In the genomic region with DNA sequence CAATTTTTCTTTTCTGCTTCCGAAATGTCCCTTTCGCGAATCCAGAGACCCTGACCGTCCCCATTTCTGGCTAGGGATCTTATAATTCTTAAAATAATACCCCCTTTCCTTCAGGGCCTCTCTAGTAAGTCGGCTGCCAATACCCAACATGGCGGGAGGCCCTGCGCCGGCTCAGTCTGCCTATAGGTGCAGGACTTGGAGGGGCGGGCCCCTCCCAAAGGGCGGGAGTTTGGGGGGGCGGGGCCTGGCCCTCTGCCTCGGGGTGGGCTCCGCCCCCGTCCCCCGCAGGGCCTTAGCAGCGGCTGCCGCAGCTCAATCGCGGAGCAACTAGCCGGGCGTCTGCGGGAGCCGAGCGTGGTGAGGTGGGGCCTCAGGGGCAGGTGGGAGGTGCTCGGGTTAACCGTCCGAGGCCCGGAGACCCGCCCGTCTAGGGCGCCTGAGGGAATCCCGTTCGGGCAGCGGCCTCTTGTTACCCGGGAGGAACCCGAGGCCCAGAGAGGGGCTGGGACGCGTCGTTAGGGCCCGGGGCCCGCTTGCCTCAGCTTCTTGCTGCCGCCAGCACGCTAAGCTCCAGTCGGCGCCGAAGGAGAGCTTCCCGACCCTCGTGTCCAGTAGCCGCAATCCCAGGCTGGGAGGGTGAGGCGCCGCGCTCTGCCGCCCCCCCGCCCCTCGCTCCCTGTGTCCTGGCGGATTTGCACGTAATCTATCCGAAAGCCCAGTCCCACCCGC, we compare ENCODE assay signal across 8 cellular contexts. TPM values are rescaled to one million over a fixed set of nuclear protein-coding genes. Genes with fewer than 3 reads are reported as not detected.
A peak's percentile ranks its signal among the peaks of the same experiment; 100 is the strongest.
DNase-seq lines count a peak whose midpoint lies in the region; ATAC-seq, FAIRE-seq and TF ChIP-seq lines count a peak whose summit lies in the region.

A gene with protein sequence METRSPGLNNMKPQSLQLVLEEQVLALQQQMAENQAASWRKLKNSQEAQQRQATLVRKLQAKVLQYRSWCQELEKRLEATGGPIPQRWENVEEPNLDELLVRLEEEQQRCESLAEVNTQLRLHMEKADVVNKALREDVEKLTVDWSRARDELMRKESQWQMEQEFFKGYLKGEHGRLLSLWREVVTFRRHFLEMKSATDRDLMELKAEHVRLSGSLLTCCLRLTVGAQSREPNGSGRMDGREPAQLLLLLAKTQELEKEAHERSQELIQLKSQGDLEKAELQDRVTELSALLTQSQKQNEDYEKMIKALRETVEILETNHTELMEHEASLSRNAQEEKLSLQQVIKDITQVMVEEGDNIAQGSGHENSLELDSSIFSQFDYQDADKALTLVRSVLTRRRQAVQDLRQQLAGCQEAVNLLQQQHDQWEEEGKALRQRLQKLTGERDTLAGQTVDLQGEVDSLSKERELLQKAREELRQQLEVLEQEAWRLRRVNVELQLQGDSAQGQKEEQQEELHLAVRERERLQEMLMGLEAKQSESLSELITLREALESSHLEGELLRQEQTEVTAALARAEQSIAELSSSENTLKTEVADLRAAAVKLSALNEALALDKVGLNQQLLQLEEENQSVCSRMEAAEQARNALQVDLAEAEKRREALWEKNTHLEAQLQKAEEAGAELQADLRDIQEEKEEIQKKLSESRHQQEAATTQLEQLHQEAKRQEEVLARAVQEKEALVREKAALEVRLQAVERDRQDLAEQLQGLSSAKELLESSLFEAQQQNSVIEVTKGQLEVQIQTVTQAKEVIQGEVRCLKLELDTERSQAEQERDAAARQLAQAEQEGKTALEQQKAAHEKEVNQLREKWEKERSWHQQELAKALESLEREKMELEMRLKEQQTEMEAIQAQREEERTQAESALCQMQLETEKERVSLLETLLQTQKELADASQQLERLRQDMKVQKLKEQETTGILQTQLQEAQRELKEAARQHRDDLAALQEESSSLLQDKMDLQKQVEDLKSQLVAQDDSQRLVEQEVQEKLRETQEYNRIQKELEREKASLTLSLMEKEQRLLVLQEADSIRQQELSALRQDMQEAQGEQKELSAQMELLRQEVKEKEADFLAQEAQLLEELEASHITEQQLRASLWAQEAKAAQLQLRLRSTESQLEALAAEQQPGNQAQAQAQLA (N-terminal part only) (plus strand): TSS at position 718 of the 729 bp plus-strand sequence. CDS start 6,770 bp downstream, outside the sequence.

- no peaks in the 10 kb centered on the region for H3K36me3 Mint-ChIP-seq in CD4-positive, CD25-positive, alpha-beta regulatory T cell

- H3K4me2 ChIP-seq in HepG2 (ENCODE audit: low read depth, low read length) = peak within 1 kb of the TSS; percentile 92

- peaks cover 1 to 33% (median 24%) of the 10 kb centered on the region in 4 donors for H3K4me1 Mint-ChIP-seq in CD4-positive, CD25-positive, alpha-beta regulatory T cell

- H3K9me3 ChIP-seq in CD4-positive, CD25-positive, alpha-beta regulatory T cell (ENCODE audit: control insufficient read depth in 2 of 2, low read length in 2 of 2) = no peaks in the 10 kb centered on the region
- no peaks in the 10 kb centered on the region for H3K9me3 ChIP-seq in HepG2 (ENCODE audit: low read length)

- H3K4me1 ChIP-seq in CD4-positive, CD25-positive, alpha-beta regulatory T cell (ENCODE audit: control insufficient read depth, insufficient read depth, low read length, poor library complexity, severe bottlenecking) = peaks cover 10% of the 10 kb centered on the region
- peaks cover 38% of the 10 kb centered on the region for H3K4me1 ChIP-seq in HepG2 (ENCODE audit: insufficient read depth, low read length)

- no peaks in the 10 kb centered on the region for H3K9me3 Mint-ChIP-seq in CD4-positive, CD25-positive, alpha-beta regulatory T cell

- peak; percentile 96 to 97 for ATAC-seq in CD4-positive, CD25-positive, alpha-beta regulatory T cell (ENCODE audit: low read depth in 2 of 2)
- ATAC-seq in GM19452 (IDR thresholded peaks at IDR 0.05; ENCODE audit: unreplicated experiment) (peak; percentile 93), HG03575 (IDR thresholded peaks at IDR 0.05; ENCODE audit: extremely low read depth, insufficient number of reproducible peaks, low FRiP score, unreplicated experiment) (peak; percentile 33), HepG2 (peak; percentile 95)

- WGBS in HepG2 (ENCODE audit: low lambda C conversion rate) = under 1% methylated on average over 16 of the region's 59 CpGs

- in situ Hi-C loops in HepG2 (cut with HindIII; ENCODE audit: extremely low pct_ligation_motif_present, low pct_unique_long_range_greater_than_20kb) = no loop called here

- BruUV-seq in HepG2 (replicated peaks; lab: Mats Ljungman, UMichigan) = TSS peak; percentile 63

- H3K27ac Mint-ChIP-seq in CD4-positive, CD25-positive, alpha-beta regulatory T cell = peak within 1 kb of the TSS; percentile 91 to 98 (median 98)

- DNase-seq in CD4-positive, CD25-positive, alpha-beta regulatory T cell = peak; percentile 93 to 96 (median 96)
- DNase-seq in NCI-H82 (lab: John Stamatoyannopoulos, UW) = peak; percentile 99
- DNase-seq in activated CD4-positive, alpha-beta T cell treated with anti-CD3 and anti-CD28 coated beads, Interleukin-2, amount 50 U/mL, for 48 hours = peak; percentile 94
- peak; percentile 96 for DNase-seq in dermis blood vessel endothelial cell
- peak; percentile 98 for DNase-seq in HepG2 (ENCODE audit: low spot score)
- peak; percentile 91 to 93 for DNase-seq in stimulated activated CD4-positive, alpha-beta T cell treated with anti-CD3 and anti-CD28 coated beads, Interleukin-2, amount 100 ng/mL, for 48 hours

- peak within 1 kb of the TSS; percentile 98 for H3K9ac ChIP-seq in HepG2 (ENCODE audit: insufficient read depth, low read depth, low read length)

- CTCF ChIA-PET in HepG2 (lab: Yijun Ruan, JAX; ENCODE audit: low intra/inter-chr PET ratio, low total read pairs) = no interaction called here

- peak within 1 kb of the TSS; percentile 99 for H3K4me3 ChIP-seq in CD4-positive, CD25-positive, alpha-beta regulatory T cell (ENCODE audit: low read depth, low read length)
- H3K4me3 ChIP-seq in HepG2 (replicated peaks in 1 of 3; ENCODE audit: insufficient read depth in 1 of 3, low read depth in 2 of 3, low read length in 3 of 3) = peak within 1 kb of the TSS; percentile 79 to 89 (median 87)

- peak; percentile 61 for TF ChIP-seq RAD21 in HepG2 (CRISPR knock-in tag; IDR thresholded peaks at IDR 0.05)

- H3K27me3 ChIP-seq in CD4-positive, CD25-positive, alpha-beta regulatory T cell (ENCODE audit: control insufficient read depth, insufficient read depth, low read length) = no peaks in the 10 kb centered on the region
- H3K27me3 ChIP-seq in HepG2 (ENCODE audit: control insufficient read depth in 1 of 2, insufficient read depth in 2 of 2, low read length in 2 of 2) = no peaks in the 10 kb centered on the region; a peak in 1 of 5 replicates

- peaks cover 34% of the 10 kb centered on the region for H3K79me2 ChIP-seq in HepG2 (ENCODE audit: insufficient read depth, low read length)

- intact Hi-C loops in HepG2 (cut with micrococcal nuclease; ENCODE audit: unreplicated experiment) = loop anchor here (2.0 kb wide), 1 partner anchor 162 kb away; no protein-coding TSS in a partner anchor

- POLR2A ChIA-PET in HepG2 (lab: Yijun Ruan, JAX) = interaction anchor here (0.5 to 5.2 kb wide), 54 partner anchors 9 to 579 kb away, joined by 3 to 151 read pairs (median 5); a partner anchor contains a TSS

- TF ChIP-seq CTCF in HepG2 (CRISPR knock-in tag; IDR thresholded peaks at IDR 0.05) = no peak; the same call in 1 of the 2 replicates

- peak within 1 kb of the TSS; percentile 91 to 98 (median 96) for H3K4me3 Mint-ChIP-seq in CD4-positive, CD25-positive, alpha-beta regulatory T cell

- peak within 1 kb of the TSS; percentile 90 for H3K27ac ChIP-seq in CD4-positive, CD25-positive, alpha-beta regulatory T cell (ENCODE audit: insufficient read depth, low read length, poor library complexity, severe bottlenecking)
- peak within 1 kb of the TSS; percentile 97 for H3K27ac ChIP-seq in HepG2 (ENCODE audit: extremely low read length, insufficient read depth, low read length)

- TF ChIP-seq POLR2A in HepG2 (IDR thresholded peaks at IDR 0.05; ENCODE audit: insufficient read depth in 1 of 2, low read depth in 2 of 2, low read length in 2 of 2) = peak; percentile 86 to 89

- H2AFZ ChIP-seq in HepG2 (ENCODE audit: low read length) = peak within 1 kb of the TSS; percentile 94

- TF ChIP-seq EP300 in HepG2 (IDR thresholded peaks at IDR 0.05; ENCODE audit: low read depth in 2 of 2, low read length in 2 of 2) (no peak), HepG2 (CRISPR knock-in tag; IDR thresholded peaks at IDR 0.05; ENCODE audit: borderline replicate concordance) (peak; percentile 54)

- H4K20me1 ChIP-seq in HepG2 (ENCODE audit: insufficient read depth, low read length) = no peaks in the 10 kb centered on the region

- H3K36me3 ChIP-seq in CD4-positive, CD25-positive, alpha-beta regulatory T cell (ENCODE audit: control insufficient read depth, insufficient read depth, low read length) = no peaks in the 10 kb centered on the region
- H3K36me3 ChIP-seq in HepG2 (replicated peaks in 1 of 2; ENCODE audit: control insufficient read depth in 1 of 2, insufficient read depth in 2 of 2, low read length in 2 of 2) = peaks cover 2 to 3% of the 10 kb centered on the region in 2 experiments

- no peak for FAIRE-seq in HepG2 (lab: Jason Lieb, UNC)

- H3K27me3 Mint-ChIP-seq in CD4-positive, CD25-positive, alpha-beta regulatory T cell = no peaks in the 10 kb centered on the region

RNA-seq across cellular contexts. Expression of the gene that starts here (rescaled TPM):
- total RNA-seq in CD4-positive, CD25-positive, alpha-beta regulatory T cell = 64.1 TPM
- polyA plus RNA-seq in CD4-positive, CD25-positive, alpha-beta regulatory T cell = 1 to 10 TPM; 4.7 to 5.3 (median 4.9) TPM
- total RNA-seq in dermis blood vessel endothelial cell (13.4 and 24.2 TPM in 2 replicates), HepG2 (2016; rRNA removed; fragmentation: Illumina TruSeq; extraction: Trizol) (55.3 and 55.7 TPM in 2 replicates)
- 4.6 and 8.2 TPM in 2 replicates for total RNA-seq in HepG2 (2016; cell fraction: cytosol; rRNA removed; fragmentation: Illumina TruSeq; extraction: Trizol; ENCODE audit: low read depth)
- total RNA-seq in HepG2 (2016; cell fraction: insoluble cytoplasmic fraction; rRNA removed; fragmentation: Illumina TruSeq; extraction: Trizol) = 47.0 and 58.9 TPM in 2 replicates
- 10.8 and 11.9 TPM in 2 replicates for total RNA-seq in HepG2 (2016; cell fraction: membrane; rRNA removed; fragmentation: Illumina TruSeq; extraction: Trizol)
- total RNA-seq in HepG2 (2016; cell fraction: nucleus; rRNA removed; fragmentation: Illumina TruSeq; extraction: Trizol) = 53.7 and 62.9 TPM in 2 replicates
- 28.3 and 28.8 TPM in 2 replicates for polyA plus RNA-seq in HepG2 (2011; rRNA removed)
- polyA plus RNA-seq in HepG2 (2011; cell fraction: cytosol; rRNA removed) = 13.0 and 15.9 TPM in 2 replicates
- 91.1 and 91.6 TPM in 2 replicates for polyA plus RNA-seq in HepG2 (2011; cell fraction: nucleus; rRNA removed)
- 51.5 and 68.0 TPM in 2 replicates for polyA plus RNA-seq in HepG2 (2012)
- 1.8 and 3.2 TPM in 2 replicates for polyA plus RNA-seq in HepG2 (2016; cell fraction: cytosol; fragmentation: Illumina TruSeq; extraction: Trizol; ENCODE audit: low read depth)
- 25.5 and 33.0 TPM in 2 replicates for polyA plus RNA-seq in HepG2 (2016; cell fraction: insoluble cytoplasmic fraction; fragmentation: Illumina TruSeq; extraction: Trizol; ENCODE audit: low read depth)
- polyA plus RNA-seq in HepG2 (2016; cell fraction: membrane; fragmentation: Illumina TruSeq; extraction: Trizol; ENCODE audit: low read depth) = 4.0 and 5.2 TPM in 2 replicates
- 164 and 177 TPM in 2 replicates for polyA plus RNA-seq in HepG2 (2016; cell fraction: nucleus; fragmentation: Illumina TruSeq; extraction: Trizol; ENCODE audit: insufficient read depth, low read depth)
- 17.6 and 28.3 TPM in 2 replicates for polyA minus RNA-seq in HepG2 (2011; rRNA and poly(A)+ RNA removed; ENCODE audit: low replicate concordance)
- 15.9 and 26.1 TPM in 2 replicates for polyA minus RNA-seq in HepG2 (2011; cell fraction: cytosol; rRNA and poly(A)+ RNA removed)
- 47.3 and 65.8 TPM in 2 replicates for polyA minus RNA-seq in HepG2 (2011; cell fraction: nucleus; rRNA and poly(A)+ RNA removed)

Comparison
In these comparisons a context has a peak if more than half of its experiments do, and no peak if none do; other contexts are left out.
1. Peak in every context shown above with its lines: DNase-seq, ATAC-seq, H3K4me3 ChIP-seq and H3K27ac ChIP-seq.
2. ATAC-seq: peak in every context shown above with its lines; median percentile 96 in CD4-positive, CD25-positive, alpha-beta regulatory T cell; 95 in HepG2; 93 in GM19452; 33 in HG03575.